ENCODE assay signal across 9 cellular contexts in genomic region chr14:97077253-97077653, GRCh38.
DNase-seq lines count a peak whose midpoint lies in the region; ATAC-seq and TF ChIP-seq lines count a peak whose summit lies in the region.
"Had no signal": no experiment of that assay in that cellular context is flagged by ENCODE, and none has a peak within 500 bp of the region (broad histone marks: within the 10 kb centered on the region; RNA-seq: fewer than 3 reads in every experiment).

No MANE protein-coding gene starts in this region.

- peak; percentile 24 for DNase-seq in activated CD4-positive, alpha-beta T cell treated with anti-CD3 and anti-CD28 coated beads for 36 hours
- DNase-seq in activated CD4-positive, alpha-beta T cell treated with anti-CD3 and anti-CD28 coated beads, Interleukin-2, amount 50 U/mL, for 4 hours: no peak
- DNase-seq in SKM-1 treated with dmso at 0.1 percent for 144 hours (lab: John Stamatoyannopoulos, UW; ENCODE audit: unreplicated experiment): peak; percentile 59
- DNase-seq in heart left ventricle: peak; percentile 45 to 67 (median 48)
- DNase-seq in testis: peak; percentile 31
- no peak for DNase-seq in HuH-7.5 (ENCODE audit: low spot score)
- no peak for DNase-seq in iPS-NIHi7 (ENCODE audit: extremely low spot score)

- H3K27me3 Mint-ChIP-seq in activated CD4-positive, alpha-beta T cell treated with anti-CD3 and anti-CD28 coated beads for 36 hours: peaks cover 11% of the 10 kb centered on the region

- TF ChIP-seq POLR2A in heart left ventricle (IDR thresholded peaks at IDR 0.05) (no peak), testis (IDR thresholded peaks at IDR 0.05) (no peak)

- H3K36me3 ChIP-seq in heart left ventricle (no peaks in the 10 kb centered on the region), testis (ENCODE audit: low read depth, missing control alignments) (no peaks in the 10 kb centered on the region)

- CTCF ChIA-PET in activated CD4-positive, alpha-beta T cell treated with anti-CD3 and anti-CD28 coated beads for 36 hours (lab: Charles Lee): interaction anchor here (0.5 kb wide), 1 partner anchor 31 kb away, joined by 3 read pairs; no protein-coding TSS in a partner anchor

- POLR2A ChIA-PET in activated CD4-positive, alpha-beta T cell treated with anti-CD3 and anti-CD28 coated beads for 36 hours (lab: Charles Lee): no interaction called here

- H3K27me3 ChIP-seq in heart left ventricle (peaks cover 0 to 23% (median 0%) of the 10 kb centered on the region in 9 donors), testis (no peaks in the 10 kb centered on the region)

- no peak overlapping the region for H3K27ac Mint-ChIP-seq in activated CD4-positive, alpha-beta T cell treated with anti-CD3 and anti-CD28 coated beads for 36 hours
- H3K27ac Mint-ChIP-seq: T-helper 1 cell treated with Interleukin-12 subunit alpha and Interleukin-12 subunit beta and Interleukin-4 antibody, amounts not matched to agents 30 μg/mL and 1 μg/mL, for 36 hours had no signal

- H3K4me1 Mint-ChIP-seq in activated CD4-positive, alpha-beta T cell treated with anti-CD3 and anti-CD28 coated beads for 36 hours: peaks cover 9% of the 10 kb centered on the region

- H3K4me3 Mint-ChIP-seq in activated CD4-positive, alpha-beta T cell treated with anti-CD3 and anti-CD28 coated beads for 36 hours: no peak overlapping the region
- H3K4me3 Mint-ChIP-seq: T-helper 1 cell treated with Interleukin-12 subunit alpha and Interleukin-12 subunit beta and Interleukin-4 antibody, amounts not matched to agents 30 μg/mL and 1 μg/mL, for 36 hours had no signal

- no peaks in the 10 kb centered on the region for H3K36me3 Mint-ChIP-seq in activated CD4-positive, alpha-beta T cell treated with anti-CD3 and anti-CD28 coated beads for 36 hours (ENCODE audit: low read depth)

- no peaks in the 10 kb centered on the region for H3K9me3 ChIP-seq in heart left ventricle
- no peaks in the 10 kb centered on the region for H3K9me3 ChIP-seq in testis

- intact Hi-C loops in activated CD4-positive, alpha-beta T cell treated with anti-CD3 and anti-CD28 coated beads for 36 hours (cut with DNase I, micrococcal nuclease): no loop called here
- intact Hi-C loops in heart left ventricle (cut with DNase I): no loop called here
- intact Hi-C loops in testis (cut with DNase I; ENCODE audit: low total_unique reads): no loop called here

- H3K9me3 Mint-ChIP-seq in activated CD4-positive, alpha-beta T cell treated with anti-CD3 and anti-CD28 coated beads for 36 hours (ENCODE audit: low read depth): no peaks in the 10 kb centered on the region

- ATAC-seq in activated CD4-positive, alpha-beta T cell treated with anti-CD3 and anti-CD28 coated beads for 36 hours: peak; percentile 55
- ATAC-seq in HG03103 (IDR thresholded peaks at IDR 0.05; ENCODE audit: low read depth, unreplicated experiment) (peak; percentile 79), heart left ventricle (peak in 3 of 4 donors; percentile 31 to 88 (median 78))

- no peak overlapping the region for H3K4me3 ChIP-seq in heart left ventricle
- no peak overlapping the region for H3K4me3 ChIP-seq in testis

- TF ChIP-seq CTCF in heart left ventricle (IDR thresholded peaks at IDR 0.05) (no peak), testis (IDR thresholded peaks at IDR 0.05) (no peak)

- 28 to 41% (median 37%) methylated on average over 8 of the region's 8 CpGs for WGBS in heart left ventricle, 4 donors
- WGBS in testis, 2 donors: 34 to 53% methylated on average over 8 of the region's 8 CpGs

- H3K4me1 ChIP-seq in heart left ventricle (peaks cover 0 to 8% (median 0%) of the 10 kb centered on the region in 12 donors), testis (no peaks in the 10 kb centered on the region)

- no peak overlapping the region for H3K27ac ChIP-seq in heart left ventricle
- no peak overlapping the region for H3K27ac ChIP-seq in testis

Comparison
In these comparisons a context has a peak if more than half of its experiments do, and no peak if none do; other contexts are left out.
1. DNase-seq: peak in activated CD4-positive, alpha-beta T cell treated with anti-CD3 and anti-CD28 coated beads for 36 hours (single experiment), SKM-1 treated with dmso at 0.1 percent for 144 hours (single experiment), heart left ventricle (5 of 5) and testis (single experiment); none in activated CD4-positive, alpha-beta T cell treated with anti-CD3 and anti-CD28 coated beads, Interleukin-2, amount 50 U/mL, for 4 hours (0 of 2), HuH-7.5 (single experiment) and iPS-NIHi7 (single experiment).
2. Peak in every context shown above with its lines, with median percentiles within 50 percentile points of each other: ATAC-seq.